In the genomic region with DNA sequence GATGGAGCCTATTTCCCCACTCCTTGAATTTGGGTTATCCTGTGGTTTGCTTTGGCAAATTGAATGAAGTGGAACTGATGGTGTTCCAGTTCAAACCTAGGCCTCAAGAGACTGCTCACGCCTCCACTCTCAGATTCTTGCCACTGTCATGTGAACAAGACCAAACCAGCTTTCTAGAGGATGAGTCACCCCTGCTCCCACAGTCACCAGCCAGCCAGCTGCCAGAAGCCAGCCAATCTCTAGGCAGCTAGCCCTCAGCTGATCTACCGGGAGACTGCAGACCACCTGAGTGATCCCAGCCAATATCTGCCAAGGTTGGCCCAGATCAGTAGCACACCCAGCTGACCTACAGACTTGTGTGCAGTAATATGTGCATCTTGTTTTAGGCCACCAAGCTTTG, we compare ENCODE assay signal across 11 cellular contexts.
A peak's percentile ranks its signal among the peaks of the same experiment; 100 is the strongest.
DNase-seq lines count a peak whose midpoint lies in the region; ATAC-seq and TF ChIP-seq lines count a peak whose summit lies in the region.
"Had no signal": no experiment of that assay in that cellular context is flagged by ENCODE, and none has a peak within 500 bp of the region (broad histone marks: within the 10 kb centered on the region; RNA-seq: fewer than 3 reads in every experiment).

No MANE protein-coding gene starts in this region.

- H3K4me3 ChIP-seq in H7 (ENCODE audit: insufficient read depth, low read depth, low read length) = no peak overlapping the region
- H3K4me3 ChIP-seq: heart left ventricle, right atrium auricular region had no signal

- no peak for TF ChIP-seq CTCF in GM10266 (IDR thresholded peaks at IDR 0.05; ENCODE audit: control insufficient read depth, insufficient read depth, low read depth, missing control alignments)

- no peaks in the 10 kb centered on the region for H3K36me3 ChIP-seq in H7 (replicated peaks; ENCODE audit: control insufficient read depth, insufficient read depth, low read length)
- H3K36me3 ChIP-seq: heart left ventricle, right atrium auricular region had no signal

- no peaks in the 10 kb centered on the region for H3K27me3 ChIP-seq in H7 (ENCODE audit: control insufficient read depth, insufficient read depth, low read length)
- H3K27me3 ChIP-seq: heart left ventricle, right atrium auricular region had no signal

- peak; percentile 19 for DNase-seq in M059J (ENCODE audit: low read depth)
- peak in 8 of 61 donors; percentile 7 to 36 (median 20) for DNase-seq in caudate nucleus (lab: John Stamatoyannopoulos, UW)
- DNase-seq in sciatic nerve (ENCODE audit: low spot score) = no peak
- DNase-seq in H7 = no peak
- DNase-seq in NCI-H526 (lab: John Stamatoyannopoulos, UW) = no peak
- DNase-seq in GM10266 (ENCODE audit: extremely low spot score) = no peak
- DNase-seq: GF-D8, heart left ventricle had no signal

- intact Hi-C loops in sciatic nerve (cut with DNase I) = no loop called here

- peak overlapping the region; percentile 31 for H3K27ac ChIP-seq in caudate nucleus (ENCODE audit: low read depth, low read length)
- H3K27ac ChIP-seq: heart left ventricle, right atrium auricular region had no signal

- ATAC-seq in GM18870 (IDR thresholded peaks at IDR 0.05; ENCODE audit: unreplicated experiment) = peak; percentile 52
- peak; percentile 83 for ATAC-seq in sciatic nerve
- ATAC-seq: HepG2 had no signal
